In genomic region chr2:195652916-195653315, GRCh38 we compare ENCODE assay signal across 29 cellular contexts. TPM values are rescaled to one million over a fixed set of nuclear protein-coding genes. Genes with fewer than 3 reads are reported as not detected.
DNase-seq lines count a peak whose midpoint lies in the region; ATAC-seq and TF ChIP-seq lines count a peak whose summit lies in the region.
"Had no signal": no experiment of that assay in that cellular context is flagged by ENCODE, and none has a peak within 500 bp of the region (broad histone marks: within the 10 kb centered on the region; RNA-seq: fewer than 3 reads in every experiment).

No MANE protein-coding gene starts in this region.

- ATAC-seq in natural killer cell treated with Interleukin-12 subunit alpha and Interleukin-12 subunit beta and Interleukin-15 and Interleukin-18, amount 100 ng/mL, for 72 hours = no peak
- ATAC-seq in natural killer cell = no peak
- no peak for ATAC-seq in activated B cell treated with CpG ODN at 0.5 μM for 24 hours (ENCODE audit: low read depth)
- no peak for ATAC-seq in HG03342 (IDR thresholded peaks at IDR 0.05; ENCODE audit: unreplicated experiment)
- no peak for ATAC-seq in HG03135 (IDR thresholded peaks at IDR 0.05; ENCODE audit: unreplicated experiment)
- ATAC-seq: GM12878, GM23338 had no signal

- no peak for DNase-seq in natural killer cell treated with Interleukin-12 subunit alpha and Interleukin-12 subunit beta and Interleukin-15 and Interleukin-18, amount 100 ng/mL, for 72 hours (ENCODE audit: low spot score)
- no peak for DNase-seq in natural killer cell
- no peak for DNase-seq in activated B cell treated with CpG ODN at 0.5 μM for 24 hours
- peak; percentile 39 for DNase-seq in fibroblast of the aortic adventitia (ENCODE audit: low read depth)
- DNase-seq in AG08396 (ENCODE audit: low spot score) = no peak
- no peak for DNase-seq in DMS53 treated with DMSO at 0.1 percent for 48 hours (lab: John Stamatoyannopoulos, UW; ENCODE audit: unreplicated experiment)
- DNase-seq: BE2C; CD4-positive, CD25-positive, alpha-beta regulatory T cell; DMS53; EL; GDM1; HFFc6; Kasumi-1; NCI-H1092 treated with DMSO at 0.1 percent for 48 hours; NCI-H1436; NCI-H187; NCI-H2081 treated with DMSO at 0.1 percent for 48 hours; NCI-H2171; NCI-H226; NCI-H510A; NCI-H69; Right ventricle myocardium superior; RPMI8226; SW 1271 had no signal

- H3K4me3 Mint-ChIP-seq in natural killer cell treated with Interleukin-12 subunit alpha and Interleukin-12 subunit beta and Interleukin-15 and Interleukin-18, amount 100 ng/mL, for 72 hours = no peak overlapping the region
- no peak overlapping the region for H3K4me3 Mint-ChIP-seq in natural killer cell
- no peak overlapping the region for H3K4me3 Mint-ChIP-seq in activated B cell treated with CpG ODN at 0.5 μM for 24 hours
- H3K4me3 Mint-ChIP-seq: CD4-positive, CD25-positive, alpha-beta regulatory T cell; GM23338; HFFc6 had no signal

- H3K27me3 Mint-ChIP-seq in natural killer cell treated with Interleukin-12 subunit alpha and Interleukin-12 subunit beta and Interleukin-15 and Interleukin-18, amount 100 ng/mL, for 72 hours = no peaks in the 10 kb centered on the region
- H3K27me3 Mint-ChIP-seq in natural killer cell (ENCODE audit: low read depth in 2 of 2) (no peaks in the 10 kb centered on the region), activated B cell treated with CpG ODN at 0.5 μM for 24 hours (no peaks in the 10 kb centered on the region)

- H3K9me3 Mint-ChIP-seq in natural killer cell treated with Interleukin-12 subunit alpha and Interleukin-12 subunit beta and Interleukin-15 and Interleukin-18, amount 100 ng/mL, for 72 hours = no peaks in the 10 kb centered on the region
- H3K9me3 Mint-ChIP-seq in natural killer cell = no peaks in the 10 kb centered on the region
- H3K9me3 Mint-ChIP-seq in activated B cell treated with CpG ODN at 0.5 μM for 24 hours = no peaks in the 10 kb centered on the region
- H3K9me3 Mint-ChIP-seq: GM23338, HFFc6 had no signal

- TF ChIP-seq CTCF in natural killer cell (IDR thresholded peaks at IDR 0.05) (no peak), activated B cell treated with CpG ODN at 0.5 μM for 24 hours (IDR thresholded peaks at IDR 0.05) (no peak), fibroblast of the aortic adventitia (IDR thresholded peaks at IDR 0.05; ENCODE audit: insufficient read depth, low read length) (no peak)

- H3K4me3 ChIP-seq in fibroblast of the aortic adventitia (ENCODE audit: low read depth, low read length) = no peak overlapping the region
- H3K4me3 ChIP-seq: GM12878, GM23338, HAP-1 had no signal

- CTCF ChIA-PET in activated B cell treated with CpG ODN at 0.5 μM for 24 hours (lab: Charles Lee) = no interaction called here

- intact Hi-C loops in natural killer cell (cut with micrococcal nuclease) (no loop called here), activated B cell treated with CpG ODN at 0.5 μM for 24 hours (cut with micrococcal nuclease) (loop anchor here (10.0 kb wide), 4 partner anchors 982 to 1862 kb away; partner anchors contain the start of genes CCDC150, COQ10B and MOB4)

- peaks cover 43 to 54% of the 10 kb centered on the region in 2 donors for H3K4me1 Mint-ChIP-seq in natural killer cell treated with Interleukin-12 subunit alpha and Interleukin-12 subunit beta and Interleukin-15 and Interleukin-18, amount 100 ng/mL, for 72 hours (ENCODE audit: low read depth in 2 of 2)
- H3K4me1 Mint-ChIP-seq in natural killer cell (peaks cover 41 to 44% of the 10 kb centered on the region in 2 donors), activated B cell treated with CpG ODN at 0.5 μM for 24 hours (peaks cover 79% of the 10 kb centered on the region)

- POLR2A ChIA-PET in activated B cell treated with CpG ODN at 0.5 μM for 24 hours (lab: Charles Lee) = interaction anchor here (0.7 to 2.8 kb wide), 2 partner anchors 92 to 667 kb away, joined by 3 to 12 read pairs; no protein-coding TSS in a partner anchor

- no peaks in the 10 kb centered on the region for H3K36me3 Mint-ChIP-seq in natural killer cell treated with Interleukin-12 subunit alpha and Interleukin-12 subunit beta and Interleukin-15 and Interleukin-18, amount 100 ng/mL, for 72 hours
- H3K36me3 Mint-ChIP-seq in natural killer cell (no peaks in the 10 kb centered on the region), activated B cell treated with CpG ODN at 0.5 μM for 24 hours (ENCODE audit: low read depth) (peaks cover 9% of the 10 kb centered on the region)

- H3K27ac Mint-ChIP-seq in natural killer cell treated with Interleukin-12 subunit alpha and Interleukin-12 subunit beta and Interleukin-15 and Interleukin-18, amount 100 ng/mL, for 72 hours = peak overlapping the region; percentile 59 to 92
- H3K27ac Mint-ChIP-seq in natural killer cell (no peak overlapping the region), activated B cell treated with CpG ODN at 0.5 μM for 24 hours (peak overlapping the region; percentile 65)
- H3K27ac Mint-ChIP-seq: GM23338, HFFc6 had no signal

RNA-seq across cellular contexts. Expression of gene SLC39A10, which starts 4.1 kb away (rescaled TPM):
- 10 to 100 TPM; 36.1 to 79.1 TPM for total RNA-seq in natural killer cell treated with Interleukin-12 subunit alpha and Interleukin-12 subunit beta and Interleukin-15 and Interleukin-18, amount 100 ng/mL, for 72 hours
- total RNA-seq in natural killer cell (10 to 100 TPM; 56.5 to 69.6 (median 58.5) TPM), activated B cell treated with CpG ODN at 0.5 μM for 24 hours (45.7 and 52.3 TPM in 2 replicates), fibroblast of the aortic adventitia (ENCODE audit: low replicate concordance) (22.2 and 57.8 TPM in 2 replicates)

Comparison
In these comparisons a context has a peak if more than half of its experiments do, and no peak if none do; other contexts are left out.
1. H3K27ac Mint-ChIP-seq: peak in natural killer cell treated with Interleukin-12 subunit alpha and Interleukin-12 subunit beta and Interleukin-15 and Interleukin-18, amount 100 ng/mL, for 72 hours (2 of 2) and activated B cell treated with CpG ODN at 0.5 μM for 24 hours (single experiment); none in natural killer cell (0 of 2).